Comparison of ENCODE assay signal across 18 cellular contexts in the genomic region with DNA sequence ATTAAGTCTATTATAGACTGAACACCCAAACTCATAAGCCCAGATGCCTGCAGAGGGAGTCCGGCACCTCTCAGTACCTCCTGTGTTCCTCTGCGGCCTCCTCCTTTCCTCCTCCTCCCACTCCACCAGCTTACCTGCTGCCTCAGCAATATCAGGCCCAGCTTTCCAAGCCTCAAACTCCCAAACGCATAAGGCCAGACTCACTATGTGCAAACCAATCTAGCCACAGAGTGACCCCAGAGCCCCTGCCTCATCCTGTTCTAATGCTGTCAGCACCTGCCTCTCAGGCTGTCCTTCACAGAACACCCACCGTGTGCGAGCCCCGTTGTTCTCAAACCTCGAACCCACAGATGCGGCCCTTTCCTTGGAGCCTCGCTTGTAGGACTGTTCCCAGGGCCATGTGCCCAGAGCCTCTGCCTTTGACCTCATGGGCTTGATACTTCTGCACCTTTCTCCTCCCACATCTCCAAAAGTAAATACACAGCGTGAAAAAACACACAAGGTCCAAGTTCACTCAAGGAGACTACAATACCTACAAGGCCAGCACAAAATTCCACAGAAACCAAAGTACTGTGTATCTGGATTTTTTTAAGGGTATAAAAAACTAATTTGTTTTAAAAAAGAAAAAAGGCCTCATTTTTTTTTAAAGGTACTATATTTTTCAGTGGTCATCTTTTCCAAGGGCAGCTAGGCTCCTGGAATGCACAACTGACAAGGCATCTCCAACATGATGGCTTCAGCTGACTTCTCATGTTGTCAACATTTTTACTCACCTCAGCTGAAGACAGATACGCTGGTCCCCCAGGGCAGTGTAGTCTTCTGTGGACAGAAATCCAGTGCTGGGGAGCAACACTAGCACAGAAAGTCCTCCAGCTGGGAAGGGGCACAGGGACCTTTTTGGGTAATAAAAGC. TPM values are rescaled to one million over a fixed set of nuclear protein-coding genes. Genes with fewer than 3 reads are reported as not detected.
A peak's percentile ranks its signal among the peaks of the same experiment; 100 is the strongest.
DNase-seq lines count a peak whose midpoint lies in the region; ATAC-seq and TF ChIP-seq lines count a peak whose summit lies in the region.
"Had no signal": no experiment of that assay in that cellular context is flagged by ENCODE, and none has a peak within 500 bp of the region (broad histone marks: within the 10 kb centered on the region; RNA-seq: fewer than 3 reads in every experiment).

No MANE protein-coding gene starts in this region.

- no peak overlapping the region for H4K8ac ChIP-seq in H9 (replicated peaks; ENCODE audit: insufficient read length, low read depth, low read length)

- H3K27me3 Mint-ChIP-seq in H9 (ENCODE audit: low read depth), result no peaks in the 10 kb centered on the region

- no peak for TF ChIP-seq POLR2A in spleen (IDR thresholded peaks at IDR 0.05)

- peaks cover 0 to 27% (median 0%) of the 10 kb centered on the region in 6 donors for H3K36me3 ChIP-seq in spleen
- H3K36me3 ChIP-seq: right atrium auricular region had no signal

- H3K4me3 ChIP-seq in foreskin fibroblast (ENCODE audit: low read depth in 1 of 2, low read length in 2 of 2) (no peak overlapping the region), spleen (no peak overlapping the region)
- H3K4me3 ChIP-seq: BLaER1, right atrium auricular region had no signal

- peak; percentile 9 for DNase-seq in H9
- peak; percentile 32 for DNase-seq in SK-MEL-5 (ENCODE audit: low read depth, low spot score)
- no peak for DNase-seq in left colon
- DNase-seq in stimulated activated effector memory CD8-positive, alpha-beta T cell treated with anti-CD3 and anti-CD28 coated beads, Interleukin-12 subunit alpha, Interleukin-12 subunit beta, amount 100 ng/mL, for 72 hours (ENCODE audit: low spot score in 2 of 2), result no peak
- no peak for DNase-seq in foreskin fibroblast
- DNase-seq in spleen, result no peak
- DNase-seq in omental fat pad (ENCODE audit: low spot score), result no peak
- DNase-seq: activated CD4-positive, alpha-beta T cell treated with anti-CD3 and anti-CD28 coated beads for 1 hour; activated effector memory CD4-positive, alpha-beta T cell treated with anti-CD3 and anti-CD28 coated beads, Interleukin-2, amount 50 U/mL, for 16 hours; anterior cingulate cortex; DMS79 treated with DMSO at 0.1 percent for 48 hours; KBM-7; natural killer cell; NCI-H1105; SHP77 treated with DMSO at 0.1 percent for 48 hours; stimulated activated CD4-positive, alpha-beta T cell treated with anti-CD3 and anti-CD28 coated beads, Interleukin-2, amount 100 ng/mL, for 24 hours had no signal

- no peak overlapping the region for H2BK120ac ChIP-seq in H9 (ENCODE audit: low read depth, low read length, poor library complexity, severe bottlenecking)

- no peak overlapping the region for H2BK15ac ChIP-seq in H9 (ENCODE audit: low read depth, low read length)

- no peak overlapping the region for H3K9ac ChIP-seq in H9 (ENCODE audit: extremely low read depth, insufficient read length, low read length)
- H3K9ac ChIP-seq: BLaER1 had no signal

- no peaks in the 10 kb centered on the region for H3K23me2 ChIP-seq in H9 (ENCODE audit: insufficient read length, low read depth, low read length, poor library complexity, severe bottlenecking)

- no peak overlapping the region for H3K23ac ChIP-seq in H9 (ENCODE audit: insufficient read length, low read depth, low read length)

- no peak overlapping the region for H4K5ac ChIP-seq in H9 (ENCODE audit: insufficient read length, low read depth, low read length)

- H2BK12ac ChIP-seq in H9 (ENCODE audit: insufficient read length, low read depth, low read length), result no peak overlapping the region

- no peak overlapping the region for H3K4me3 Mint-ChIP-seq in H9
- no peak overlapping the region for H3K4me3 Mint-ChIP-seq in stimulated activated effector memory CD8-positive, alpha-beta T cell treated with anti-CD3 and anti-CD28 coated beads, Interleukin-12 subunit alpha, Interleukin-12 subunit beta, amount 100 ng/mL, for 72 hours
- H3K4me3 Mint-ChIP-seq: natural killer cell had no signal

- no peak overlapping the region for H2AK5ac ChIP-seq in H9 (ENCODE audit: insufficient read length, low read length)

- peak overlapping the region; percentile 1 to 91 (median 46); a peak in 5 of 7 replicates for H3K27ac Mint-ChIP-seq in H9
- H3K27ac Mint-ChIP-seq in stimulated activated effector memory CD8-positive, alpha-beta T cell treated with anti-CD3 and anti-CD28 coated beads, Interleukin-12 subunit alpha, Interleukin-12 subunit beta, amount 100 ng/mL, for 72 hours, result peak overlapping the region; percentile 50
- H3K27ac Mint-ChIP-seq: natural killer cell had no signal

- ATAC-seq in left colon (peak; percentile 39), omental fat pad (ENCODE audit: low FRiP score) (no peak)
- no peak for ATAC-seq in stimulated activated effector memory CD8-positive, alpha-beta T cell treated with anti-CD3 and anti-CD28 coated beads, Interleukin-12 subunit alpha, Interleukin-12 subunit beta, amount 100 ng/mL, for 72 hours
- ATAC-seq: natural killer cell had no signal

- H2BK5ac ChIP-seq in H9 (ENCODE audit: insufficient read length, low read length), result no peak overlapping the region

- H3K18ac ChIP-seq in H9 (ENCODE audit: insufficient read length, low read depth, low read length), result no peak overlapping the region

- H3K9me3 Mint-ChIP-seq in H9, result peaks cover 2 to 4% of the 10 kb centered on the region in 2 experiments; a peak in 4 of 5 replicates
- H3K9me3 Mint-ChIP-seq in stimulated activated effector memory CD8-positive, alpha-beta T cell treated with anti-CD3 and anti-CD28 coated beads, Interleukin-12 subunit alpha, Interleukin-12 subunit beta, amount 100 ng/mL, for 72 hours, result no peaks in the 10 kb centered on the region
- H3K9me3 Mint-ChIP-seq: natural killer cell had no signal

- no CpG with 5 or more reads among the region's 11 CpGs for WGBS in H9 (ENCODE audit: extremely low coverage, insufficient read length, low lambda C conversion rate)
- WGBS in spleen, 5 donors, result 90 to 95% (median 92%) methylated on average over 11 of the region's 11 CpGs

- no peak overlapping the region for H3K4ac ChIP-seq in H9 (ENCODE audit: low read depth, low read length)

- H3K9me3 ChIP-seq in H9 (ENCODE audit: control insufficient read depth, low read depth, low read length) (no peaks in the 10 kb centered on the region), spleen (no peaks in the 10 kb centered on the region)
- H3K9me3 ChIP-seq: right atrium auricular region had no signal

- H3T11ph ChIP-seq in H9 (ENCODE audit: low read length), result no peak overlapping the region

- no peak overlapping the region for H2AFZ ChIP-seq in H9 (ENCODE audit: low read length)

- H4K20me1 ChIP-seq in H9 (ENCODE audit: control insufficient read depth, insufficient read depth, insufficient read length), result no peaks in the 10 kb centered on the region

- no peak overlapping the region for H2BK20ac ChIP-seq in H9 (ENCODE audit: low read depth, low read length, poor library complexity, severe bottlenecking)

- peaks cover 7% of the 10 kb centered on the region for H3K79me1 ChIP-seq in H9 (ENCODE audit: insufficient read depth, low read depth, low read length, poor library complexity, severe bottlenecking)

- H3K79me2 ChIP-seq in H9 (ENCODE audit: insufficient read depth, low read length), result no peaks in the 10 kb centered on the region; the same call in 1 of the 2 replicates

- H3K27me3 ChIP-seq in H9 (ENCODE audit: insufficient read depth, low read length) (no peaks in the 10 kb centered on the region), spleen (replicated peaks in 1 of 7) (no peaks in the 10 kb centered on the region)
- H3K27me3 ChIP-seq: BLaER1, right atrium auricular region had no signal

- no peak overlapping the region for H4K91ac ChIP-seq in H9 (ENCODE audit: insufficient read length, low read depth, low read length)

- no peak for TF ChIP-seq CTCF in H9 (conservative IDR thresholded peaks at IDR 0.05)
- no peak for TF ChIP-seq CTCF in foreskin fibroblast (IDR thresholded peaks at IDR 0.05; ENCODE audit: low read depth, low read length)
- TF ChIP-seq CTCF in spleen (IDR thresholded peaks at IDR 0.05 in 8 of 11, conservative IDR thresholded peaks at IDR 0.05 in 3 of 11), result no peak
- no peak for TF ChIP-seq CTCF in omental fat pad (IDR thresholded peaks at IDR 0.05)

- no peak overlapping the region for H3K4me2 ChIP-seq in H9 (ENCODE audit: insufficient read depth, insufficient read length, low read length)
- H3K4me2 ChIP-seq: BLaER1 had no signal

- peaks cover 20% of the 10 kb centered on the region in 2 experiments for H3K4me1 Mint-ChIP-seq in H9
- peaks cover 15% of the 10 kb centered on the region for H3K4me1 Mint-ChIP-seq in stimulated activated effector memory CD8-positive, alpha-beta T cell treated with anti-CD3 and anti-CD28 coated beads, Interleukin-12 subunit alpha, Interleukin-12 subunit beta, amount 100 ng/mL, for 72 hours

- intact Hi-C loops in left colon (cut with DNase I, micrococcal nuclease), result no loop called here
- intact Hi-C loops in spleen (cut with DNase I; ENCODE audit: low total_unique reads), result no loop called here

- in situ Hi-C loops in SK-MEL-5 (cut with HindIII; ENCODE audit: low pct_unique_long_range_greater_than_20kb, low sequenced_read_pairs), result no loop called here

- H3K27ac ChIP-seq in H9 (ENCODE audit: insufficient read length, low read depth, low read length) (no peak overlapping the region), spleen (no peak overlapping the region)
- H3K27ac ChIP-seq: BLaER1, right atrium auricular region had no signal

- peaks cover 3% of the 10 kb centered on the region for H3K4me1 ChIP-seq in H9 (ENCODE audit: insufficient read depth, low read length)
- peaks cover 0 to 10% (median 0%) of the 10 kb centered on the region in 6 donors for H3K4me1 ChIP-seq in spleen
- H3K4me1 ChIP-seq: right atrium auricular region had no signal

- peaks cover 14 to 17% (median 14%) of the 10 kb centered on the region in 3 experiments for H3K36me3 Mint-ChIP-seq in H9 (ENCODE audit: insufficient read depth in 1 of 3, low read depth in 3 of 3)
- no peaks in the 10 kb centered on the region for H3K36me3 Mint-ChIP-seq in stimulated activated effector memory CD8-positive, alpha-beta T cell treated with anti-CD3 and anti-CD28 coated beads, Interleukin-12 subunit alpha, Interleukin-12 subunit beta, amount 100 ng/mL, for 72 hours
- H3K36me3 Mint-ChIP-seq: natural killer cell had no signal

- no peak overlapping the region for H3K14ac ChIP-seq in H9 (ENCODE audit: insufficient read depth, low read length)

- no peak overlapping the region for H3K56ac ChIP-seq in H9 (ENCODE audit: insufficient read length, low read depth, low read length)

RNA-seq across cellular contexts. Expression of a gene that starts 52.3 kb away (rescaled TPM):
- total RNA-seq in H9 (2021) (54.4 and 56.6 TPM in 2 replicates), left colon (10 to 100 TPM; 42.4 to 76.1 TPM), spleen (10 to 100 TPM; 21.5 to 36.9 (median 26.7) TPM), omental fat pad (10 to 100 TPM; 30.3 to 46.3 (median 38.4) TPM)
- 50.5 and 56.7 TPM in 2 replicates for total RNA-seq in SK-MEL-5 (2014; rRNA removed; shearing (Covaris generic))
- polyA plus RNA-seq in SK-MEL-5 (2015; cell fraction: cytosol; rRNA removed), result 123 and 131 TPM in 2 replicates
- polyA plus RNA-seq in SK-MEL-5 (2015; cell fraction: nucleus; rRNA removed), result 31.2 and 36.8 TPM in 2 replicates
- 10 to 100 TPM; 16.1 to 20.0 (median 19.4) TPM for polyA plus RNA-seq in spleen

Comparison
In these comparisons a context has a peak if more than half of its experiments do, and no peak if none do; other contexts are left out.
1. DNase-seq: peak in H9 (single experiment) and SK-MEL-5 (single experiment); none in left colon (0 of 2), stimulated activated effector memory CD8-positive, alpha-beta T cell treated with anti-CD3 and anti-CD28 coated beads, Interleukin-12 subunit alpha, Interleukin-12 subunit beta, amount 100 ng/mL, for 72 hours (0 of 2), foreskin fibroblast (0 of 2), spleen (single experiment) and omental fat pad (single experiment).